ENCODE assay signal across 20 cellular contexts in genomic region chr9:131843989-131844744, GRCh38.
DNase-seq lines count a peak whose midpoint lies in the region; ATAC-seq, FAIRE-seq and TF ChIP-seq lines count a peak whose summit lies in the region.
"Had no signal": no experiment of that assay in that cellular context is flagged by ENCODE, and none has a peak within 500 bp of the region (broad histone marks: within the 10 kb centered on the region; RNA-seq: fewer than 3 reads in every experiment).

No MANE protein-coding gene starts in this region.

- no peak for ATAC-seq in HepG2
- ATAC-seq in right lobe of liver, result no peak
- ATAC-seq: GM12878 had no signal

- H3K9ac ChIP-seq in HepG2 (ENCODE audit: insufficient read depth, low read depth, low read length), result no peak overlapping the region

- FAIRE-seq in HepG2 (lab: Jason Lieb, UNC), result no peak
- FAIRE-seq: GM12878, HTR-8/SVneo had no signal

- DNase-seq in HepG2 (ENCODE audit: low spot score) (no peak), right lobe of liver (no peak), chondrocyte (ENCODE audit: low spot score) (peak; percentile 87), left kidney (ENCODE audit: low read depth, low spot score) (peak; percentile 71), HuH-7 (ENCODE audit: low spot score) (no peak), islet precursor cell (no peak)
- DNase-seq in effector memory CD4-positive, alpha-beta T cell, result no peak
- DNase-seq: C1 segment of cervical spinal cord; CD4-positive, CD25-positive, alpha-beta regulatory T cell; CD8-positive, alpha-beta memory T cell; COR-L47; DMS 273 treated with DMSO at 0.1 percent for 48 hours; DMS53; DND-41; EL; GOT3 had no signal

- in situ Hi-C loops in HepG2 (cut with HindIII; ENCODE audit: extremely low pct_ligation_motif_present, low pct_unique_long_range_greater_than_20kb), result no loop called here

- TF ChIP-seq POLR2A in HepG2 (IDR thresholded peaks at IDR 0.05; ENCODE audit: insufficient read depth in 1 of 2, low read depth in 2 of 2, low read length in 2 of 2), result no peak
- TF ChIP-seq POLR2A in right lobe of liver (IDR thresholded peaks at IDR 0.05), result no peak

- H3K4me2 ChIP-seq in HepG2 (ENCODE audit: low read depth, low read length), result no peak overlapping the region

- WGBS in HepG2 (ENCODE audit: low lambda C conversion rate), result 44% methylated on average over 16 of the region's 33 CpGs
- WGBS in right lobe of liver (ENCODE audit: insufficient coverage, low coverage, low lambda C conversion rate, missing lambda C conversion rate), result 73% methylated on average over 9 of the region's 33 CpGs

- no peaks in the 10 kb centered on the region for H3K79me2 ChIP-seq in HepG2 (ENCODE audit: insufficient read depth, low read length)

- H3K36me3 ChIP-seq in HepG2 (replicated peaks in 1 of 2; ENCODE audit: control insufficient read depth in 1 of 2, insufficient read depth in 2 of 2, low read length in 2 of 2) (no peaks in the 10 kb centered on the region), right lobe of liver (no peaks in the 10 kb centered on the region)
- H3K36me3 ChIP-seq in effector memory CD4-positive, alpha-beta T cell (ENCODE audit: control insufficient read depth, insufficient read depth, low read length), result no peaks in the 10 kb centered on the region
- H3K36me3 ChIP-seq: HAP-1 had no signal

- H3K9me3 Mint-ChIP-seq in chondrocyte (ENCODE audit: low read depth), result no peaks in the 10 kb centered on the region
- H3K9me3 Mint-ChIP-seq: CD4-positive, CD25-positive, alpha-beta regulatory T cell; CD8-positive, alpha-beta memory T cell had no signal

- H4K20me1 ChIP-seq in HepG2 (ENCODE audit: insufficient read depth, low read length), result 0 out of 2 replicates have a peak, but pooled peaks cover 2% of the 10 kb centered on the region

- POLR2A ChIA-PET in HepG2 (lab: Yijun Ruan, JAX), result no interaction called here

- H3K27me3 Mint-ChIP-seq in chondrocyte (ENCODE audit: low read depth), result peaks cover 12% of the 10 kb centered on the region

- H3K4me3 Mint-ChIP-seq in chondrocyte (ENCODE audit: unreplicated experiment), result no peak overlapping the region
- H3K4me3 Mint-ChIP-seq: B cell; CD8-positive, alpha-beta memory T cell had no signal

- peaks cover 7% of the 10 kb centered on the region for H3K4me1 Mint-ChIP-seq in chondrocyte (ENCODE audit: low read depth)
- H3K4me1 Mint-ChIP-seq: B cell had no signal

- CTCF ChIA-PET in HepG2 (lab: Yijun Ruan, JAX; ENCODE audit: low intra/inter-chr PET ratio, low total read pairs), result no interaction called here

- H3K27ac Mint-ChIP-seq in chondrocyte (ENCODE audit: unreplicated experiment), result no peak overlapping the region
- H3K27ac Mint-ChIP-seq: B cell had no signal

- peaks cover 5 to 56% of the 10 kb centered on the region in 2 experiments for H3K27me3 ChIP-seq in HepG2 (ENCODE audit: control insufficient read depth in 1 of 2, insufficient read depth in 2 of 2, low read length in 2 of 2)
- no peaks in the 10 kb centered on the region for H3K27me3 ChIP-seq in right lobe of liver
- H3K27me3 ChIP-seq in effector memory CD4-positive, alpha-beta T cell (replicated peaks; ENCODE audit: control insufficient read depth, insufficient read depth, low read length, poor library complexity, severe bottlenecking), result no peaks in the 10 kb centered on the region

- BruUV-seq in HepG2 (replicated peaks; lab: Mats Ljungman, UMichigan), result no TSS peak

- TF ChIP-seq RAD21 in HepG2 (CRISPR knock-in tag; IDR thresholded peaks at IDR 0.05), result no peak

- H3K4me3 ChIP-seq in HepG2 (replicated peaks in 1 of 3; ENCODE audit: insufficient read depth in 1 of 3, low read depth in 2 of 3, low read length in 3 of 3), result no peak overlapping the region
- H3K4me3 ChIP-seq in right lobe of liver, result no peak overlapping the region
- H3K4me3 ChIP-seq in effector memory CD4-positive, alpha-beta T cell (ENCODE audit: insufficient read depth, low read depth, low read length, poor library complexity, severe bottlenecking), result no peak overlapping the region
- H3K4me3 ChIP-seq: GM12878, HAP-1 had no signal

- intact Hi-C loops in HepG2 (cut with micrococcal nuclease; ENCODE audit: unreplicated experiment) (no loop called here), right lobe of liver (cut with DNase I) (no loop called here)

- TF ChIP-seq CTCF in HepG2 (CRISPR knock-in tag; IDR thresholded peaks at IDR 0.05), result no peak
- no peak for TF ChIP-seq CTCF in right lobe of liver (IDR thresholded peaks at IDR 0.05)
- TF ChIP-seq CTCF in chondrocyte (IDR thresholded peaks at IDR 0.05), result no peak

- H3K4me1 ChIP-seq in HepG2 (ENCODE audit: insufficient read depth, low read length) (peaks cover 7% of the 10 kb centered on the region; the same call in 1 of the 2 replicates), right lobe of liver (no peaks in the 10 kb centered on the region)
- H3K4me1 ChIP-seq in effector memory CD4-positive, alpha-beta T cell (ENCODE audit: control insufficient read depth, insufficient read depth, low read length, poor library complexity, severe bottlenecking), result peaks cover 16% of the 10 kb centered on the region
- H3K4me1 ChIP-seq: HAP-1 had no signal

- no peaks in the 10 kb centered on the region for H3K36me3 Mint-ChIP-seq in chondrocyte (ENCODE audit: low read depth)
- H3K36me3 Mint-ChIP-seq: CD4-positive, CD25-positive, alpha-beta regulatory T cell; CD8-positive, alpha-beta memory T cell had no signal

- H2AFZ ChIP-seq in HepG2 (ENCODE audit: low read length), result no peak overlapping the region

- H3K9me3 ChIP-seq in HepG2 (ENCODE audit: low read length) (no peaks in the 10 kb centered on the region), right lobe of liver (no peaks in the 10 kb centered on the region)
- no peaks in the 10 kb centered on the region for H3K9me3 ChIP-seq in effector memory CD4-positive, alpha-beta T cell (ENCODE audit: control insufficient read depth, low read length)
- H3K9me3 ChIP-seq: HAP-1 had no signal

- TF ChIP-seq EP300 in HepG2 (IDR thresholded peaks at IDR 0.05; ENCODE audit: low read depth in 2 of 2, low read length in 2 of 2) (no peak), HepG2 (CRISPR knock-in tag; IDR thresholded peaks at IDR 0.05; ENCODE audit: borderline replicate concordance) (no peak)

- H3K27ac ChIP-seq in HepG2 (ENCODE audit: extremely low read length, insufficient read depth, low read length) (no peak overlapping the region), right lobe of liver (no peak overlapping the region)
- H3K27ac ChIP-seq in effector memory CD4-positive, alpha-beta T cell (ENCODE audit: insufficient read depth, low read length, poor library complexity, severe bottlenecking), result no peak overlapping the region

TF ChIP-seq in HepG2, 621 proteins besides CTCF, POLR2A, EP300 and RAD21:
- TF ChIP-seq XRCC5 (optimal IDR thresholded peaks at IDR 0.05; ENCODE audit: low read length) (no peak), NFE2L2 (IDR thresholded peaks at IDR 0.05; ENCODE audit: low read length) (no peak), TSC22D2 (CRISPR knock-in tag; IDR thresholded peaks at IDR 0.05; ENCODE audit: borderline replicate concordance) (no peak), ZNF713 (CRISPR knock-in tag; IDR thresholded peaks at IDR 0.05) (no peak), ZNF687 (CRISPR knock-in tag; IDR thresholded peaks at IDR 0.05) (no peak), ZNF7 (CRISPR knock-in tag; IDR thresholded peaks at IDR 0.05) (no peak), ZBTB33 (CRISPR knock-in tag; IDR thresholded peaks at IDR 0.05) (peak; percentile 73)

Comparison
In these comparisons a context has a peak if more than half of its experiments do, and no peak if none do; other contexts are left out.
1. DNase-seq: peak in chondrocyte (single experiment) and left kidney (single experiment); none in HepG2 (single experiment), right lobe of liver (0 of 3), HuH-7 (single experiment), islet precursor cell (single experiment) and effector memory CD4-positive, alpha-beta T cell (0 of 3).